Comparison of ENCODE assay signal across 1 cellular context in genomic region chr9:124758691-124759090, GRCh38.
TF ChIP-seq lines count a peak whose summit lies in the region.

No MANE protein-coding gene starts in this region.

TF ChIP-seq in K562, 482 proteins besides CTCF, POLR2A, EP300 and RAD21:
- TF ChIP-seq SMARCB1 (IDR thresholded peaks at IDR 0.05; ENCODE audit: insufficient read length, low read depth) = peak; percentile 90
- TF ChIP-seq SPI1 (IDR thresholded peaks at IDR 0.05; ENCODE audit: borderline replicate concordance, low read depth, low read length) = peak; percentile 34; the same call in 1 of the 2 replicates
- no peak for TF ChIP-seq MAFG (tag; conservative IDR thresholded peaks at IDR 0.05)
